In genomic region chr4:82891728-82892466, GRCh38 we compare ENCODE assay signal across 8 cellular contexts. TPM values are rescaled to one million over a fixed set of nuclear protein-coding genes. Genes with fewer than 3 reads are reported as not detected.
DNase-seq lines count a peak whose midpoint lies in the region; TF ChIP-seq lines count a peak whose summit lies in the region.

No MANE protein-coding gene starts in this region.

- H3K4me3 ChIP-seq in PC-9 = peak overlapping the region; percentile 98
- H3K4me3 ChIP-seq in endocrine pancreas (ENCODE audit: control insufficient read depth, insufficient read depth, low read length) = peak overlapping the region; percentile 93
- H3K4me3 ChIP-seq in neuron (ENCODE audit: low read length) = peak overlapping the region; percentile 64

- CTCF ChIA-PET in PC-9 (lab: Charles Lee) = no interaction called here

- POLR2A ChIA-PET in PC-9 (lab: Charles Lee; ENCODE audit: unreplicated experiment) = interaction anchor here (0.9 kb wide), 1 partner anchor 12 kb away, joined by 4 read pairs; no protein-coding TSS in a partner anchor

- H3K4me1 ChIP-seq in PC-9 (replicated peaks; ENCODE audit: insufficient read depth) = peaks cover 14% of the 10 kb centered on the region; the same call in 1 of the 2 replicates
- H3K4me1 ChIP-seq in endocrine pancreas (ENCODE audit: control insufficient read depth, insufficient read depth, low read length) = peaks cover 16% of the 10 kb centered on the region
- peaks cover 25% of the 10 kb centered on the region for H3K4me1 ChIP-seq in neuron (ENCODE audit: insufficient read depth, low read length)

- H2AFZ ChIP-seq in PC-9 (peak overlapping the region; percentile 84; the same call in 1 of the 2 replicates), neuron (ENCODE audit: low read depth, low read length) (peak overlapping the region; percentile 59)

- H3K27ac ChIP-seq in PC-9 = peak overlapping the region; percentile 93

- H3K9me3 ChIP-seq in PC-9 (ENCODE audit: insufficient read depth, low read depth) = no peaks in the 10 kb centered on the region
- H3K9me3 ChIP-seq in endocrine pancreas (ENCODE audit: control insufficient read depth, low read length) = no peaks in the 10 kb centered on the region
- no peaks in the 10 kb centered on the region for H3K9me3 ChIP-seq in neuron (ENCODE audit: low read length)

- H3K4me2 ChIP-seq in PC-9 = peak overlapping the region; percentile 93

- DNase-seq in activated T-cell treated with anti-CD3 and anti-CD28 coated beads, Interleukin-2, amount 50 U/mL, for 24 hours = no peak
- DNase-seq in activated T-cell treated with anti-CD3 and anti-CD28 coated beads, Interleukin-2, amount 50 U/mL, for 1 hour = no peak
- no peak for DNase-seq in PC-9
- DNase-seq in central memory CD4-positive, alpha-beta T cell = no peak
- DNase-seq in NCI-H526 treated with DMSO at 0.1 percent for 48 hours (lab: John Stamatoyannopoulos, UW) = no peak
- DNase-seq in hippocampal formation (lab: John Stamatoyannopoulos, UW) = no peak

- no peaks in the 10 kb centered on the region for H3K9me3 Mint-ChIP-seq in activated T-cell treated with anti-CD3 and anti-CD28 coated beads, Interleukin-2, amount 50 U/mL, for 24 hours

- no peaks in the 10 kb centered on the region for H3K9me2 ChIP-seq in PC-9 (ENCODE audit: insufficient read depth)

- H3K9ac ChIP-seq in endocrine pancreas (ENCODE audit: control insufficient read depth, insufficient read depth, low read length) = peak overlapping the region; percentile 88

- H3K4me1 Mint-ChIP-seq in activated T-cell treated with anti-CD3 and anti-CD28 coated beads, Interleukin-2, amount 50 U/mL, for 24 hours (ENCODE audit: low read depth) = peaks cover 53% of the 10 kb centered on the region

- BruUV-seq in PC-9 (replicated peaks; lab: Mats Ljungman, UMichigan) = TSS peak; percentile 93

- no peaks in the 10 kb centered on the region for H3K27me3 ChIP-seq in PC-9 (ENCODE audit: insufficient read depth, low read depth)
- no peaks in the 10 kb centered on the region for H3K27me3 ChIP-seq in endocrine pancreas (ENCODE audit: control insufficient read depth, insufficient read depth, low read length)
- no peaks in the 10 kb centered on the region for H3K27me3 ChIP-seq in neuron (ENCODE audit: insufficient read depth, low read length)

- H3K4me3 Mint-ChIP-seq in activated T-cell treated with anti-CD3 and anti-CD28 coated beads, Interleukin-2, amount 50 U/mL, for 24 hours = peak overlapping the region; percentile 85

- no peaks in the 10 kb centered on the region for H3K27me3 Mint-ChIP-seq in activated T-cell treated with anti-CD3 and anti-CD28 coated beads, Interleukin-2, amount 50 U/mL, for 24 hours

- H3K36me3 ChIP-seq in PC-9 (ENCODE audit: low read depth) = peaks cover 23% of the 10 kb centered on the region
- H3K36me3 ChIP-seq in endocrine pancreas (ENCODE audit: control insufficient read depth, insufficient read depth, low read length) = peaks cover 2% of the 10 kb centered on the region
- H3K36me3 ChIP-seq in neuron (ENCODE audit: insufficient read depth, low read length) = peaks cover 39% of the 10 kb centered on the region

- peaks cover 60% of the 10 kb centered on the region for H3K79me2 ChIP-seq in PC-9 (ENCODE audit: low read depth)

- peaks cover 53% of the 10 kb centered on the region for H3F3A ChIP-seq in PC-9 (ENCODE audit: insufficient read depth, low read depth)

- intact Hi-C loops in PC-9 (cut with micrococcal nuclease; ENCODE audit: unreplicated experiment) = loop anchor here (1.0 to 10.0 kb wide), 2 partner anchors 7 to 517 kb away; partner anchors contain the start of gene HNRNPD

- peaks cover 10% of the 10 kb centered on the region for H4K20me1 ChIP-seq in PC-9 (ENCODE audit: insufficient read depth)

- H3K36me3 Mint-ChIP-seq in activated T-cell treated with anti-CD3 and anti-CD28 coated beads, Interleukin-2, amount 50 U/mL, for 24 hours (ENCODE audit: low read depth) = peaks cover 76% of the 10 kb centered on the region

- H3K27ac Mint-ChIP-seq in activated T-cell treated with anti-CD3 and anti-CD28 coated beads, Interleukin-2, amount 50 U/mL, for 24 hours = peak overlapping the region; percentile 96

- TF ChIP-seq CTCF in PC-9 (conservative IDR thresholded peaks at IDR 0.05) = no peak

RNA-seq across cellular contexts. Expression of gene SEC31A, which starts 0.9 kb away (rescaled TPM):
- 69.0 and 95.5 TPM in 2 replicates for total RNA-seq in PC-9 (2021)

RNA-seq across cellular contexts. Expression of gene THAP9, which starts 8.6 kb away (rescaled TPM):
- total RNA-seq in PC-9 (2021) = 3.4 and 3.5 TPM in 2 replicates
